Comparison of ENCODE assay signal across 3 cellular contexts in genomic region chrX:3584415-3584996, GRCh38.
A peak's percentile ranks its signal among the peaks of the same experiment; 100 is the strongest.
TF ChIP-seq lines count a peak whose summit lies in the region.

No MANE protein-coding gene starts in this region.

TF ChIP-seq in GM12891, 5 proteins besides CTCF, POLR2A, EP300 and RAD21:
- TF ChIP-seq POLR2AphosphoS5 (IDR thresholded peaks at IDR 0.05; ENCODE audit: low read depth, low read length) (no peak), SPI1 (IDR thresholded peaks at IDR 0.05; ENCODE audit: low read depth, low read length) (no peak), POU2F2 (IDR thresholded peaks at IDR 0.05; ENCODE audit: low read depth, low read length) (no peak)

TF ChIP-seq in GM23338, 12 proteins besides CTCF, POLR2A, EP300 and RAD21 (continues in another document):
- TF ChIP-seq ZNF462 (CRISPR knock-in tag; IDR thresholded peaks at IDR 0.05): no peak
- no peak for TF ChIP-seq ETS1 (IDR thresholded peaks at IDR 0.05)
- TF ChIP-seq STAT1 (IDR thresholded peaks at IDR 0.05; ENCODE audit: unreplicated experiment): no peak
- no peak for TF ChIP-seq ZNF331 (CRISPR knock-in tag; IDR thresholded peaks at IDR 0.05; ENCODE audit: low read depth)
- no peak for TF ChIP-seq JUNB (IDR thresholded peaks at IDR 0.05; ENCODE audit: unreplicated experiment)
- TF ChIP-seq CREB1 (CRISPR knock-in tag; IDR thresholded peaks at IDR 0.05; ENCODE audit: low read depth): no peak
- no peak for TF ChIP-seq EZH2 (IDR thresholded peaks at IDR 0.05; ENCODE audit: low read depth, unreplicated experiment)
- no peak for TF ChIP-seq POLR2AphosphoS5 (IDR thresholded peaks at IDR 0.05; ENCODE audit: low read depth)
- TF ChIP-seq REST (IDR thresholded peaks at IDR 0.05; ENCODE audit: unreplicated experiment): no peak
- no peak for TF ChIP-seq ZNF114 (CRISPR knock-in tag; IDR thresholded peaks at IDR 0.05)
- no peak for TF ChIP-seq NANOG (IDR thresholded peaks at IDR 0.05; ENCODE audit: borderline replicate concordance)

TF ChIP-seq in H1, 55 proteins besides CTCF, POLR2A, EP300 and RAD21:
- peak; percentile 96 for TF ChIP-seq TCF12 (IDR thresholded peaks at IDR 0.05; ENCODE audit: low read depth, low read length)
- no peak for TF ChIP-seq ZNF274 (IDR thresholded peaks at IDR 0.05; ENCODE audit: borderline replicate concordance, extremely low read depth, low read length)
- TF ChIP-seq SAP30 (IDR thresholded peaks at IDR 0.05; ENCODE audit: insufficient read depth, insufficient replicate concordance, low read length): no peak
- no peak for TF ChIP-seq SUZ12 (IDR thresholded peaks at IDR 0.05; ENCODE audit: low read length)
- TF ChIP-seq USF2 (IDR thresholded peaks at IDR 0.05; ENCODE audit: low read length): no peak
- peak; percentile 86 for TF ChIP-seq POLR2AphosphoS5 (IDR thresholded peaks at IDR 0.05; ENCODE audit: low read depth, low read length)
- no peak for TF ChIP-seq CEBPB (IDR thresholded peaks at IDR 0.05; ENCODE audit: low read depth, low read length)
- no peak for TF ChIP-seq GABPA (IDR thresholded peaks at IDR 0.05; ENCODE audit: borderline replicate concordance, insufficient read depth, low read length)
